In genomic region chr10:71638087-71638576, GRCh38 we compare ENCODE assay signal across 11 cellular contexts.
DNase-seq lines count a peak whose midpoint lies in the region; ATAC-seq, FAIRE-seq and TF ChIP-seq lines count a peak whose summit lies in the region.
"Had no signal": no experiment of that assay in that cellular context is flagged by ENCODE, and none has a peak within 500 bp of the region (broad histone marks: within the 10 kb centered on the region; RNA-seq: fewer than 3 reads in every experiment).

No MANE protein-coding gene starts in this region.

- RAD21 ChIA-PET in GM12878 (lab: Charles Lee; ENCODE audit: unreplicated experiment): interaction anchor here (1.0 kb wide), 1 partner anchor 57 kb away, joined by 3 read pairs; no protein-coding TSS in a partner anchor

- ATAC-seq in GM12878 (no peak; the same call in 2 of the 3 replicates), lung (ENCODE audit: insufficient read depth, low FRiP score) (peak; percentile 85), GM19324 (IDR thresholded peaks at IDR 0.05; ENCODE audit: low FRiP score, unreplicated experiment) (no peak)

- no peak for TF ChIP-seq POLR2A in GM12878 (IDR thresholded peaks at IDR 0.05; ENCODE audit: low read depth, low read length)
- TF ChIP-seq POLR2A in suprapubic skin (IDR thresholded peaks at IDR 0.05): no peak

- SMC1A ChIA-PET in GM12878 (lab: Charles Lee; ENCODE audit: uncharacterized antibody, unreplicated experiment): interaction anchor here (1.3 kb wide), 1 partner anchor 61 kb away, joined by 4 read pairs; no protein-coding TSS in a partner anchor

- intact Hi-C loops in GM12878 (cut with micrococcal nuclease; ENCODE audit: unreplicated experiment): no loop called here

- no peak overlapping the region for H3K4me2 ChIP-seq in GM12878 (ENCODE audit: control insufficient read depth, insufficient read depth)

- H3K4me1 ChIP-seq in GM12878 (ENCODE audit: control insufficient read depth, insufficient read depth, low read length) (peaks cover 3% of the 10 kb centered on the region), lung (ENCODE audit: control insufficient read depth in 2 of 2, insufficient read depth in 2 of 2, low read length in 2 of 2) (peaks cover 0 to 3% of the 10 kb centered on the region in 2 donors), suprapubic skin (no peaks in the 10 kb centered on the region)
- H3K4me1 ChIP-seq: uterus had no signal

- H3K36me3 ChIP-seq in GM12878 (ENCODE audit: control insufficient read depth in 2 of 2, insufficient read depth in 2 of 2, low read length in 1 of 2) (no peaks in the 10 kb centered on the region), lung (ENCODE audit: control insufficient read depth in 2 of 2, insufficient read depth in 2 of 2, low read length in 2 of 2) (no peaks in the 10 kb centered on the region), suprapubic skin (no peaks in the 10 kb centered on the region)
- H3K36me3 ChIP-seq: uterus had no signal

- in situ Hi-C loops in GM12878 (cut with MboI): no loop called here

- H3K9ac ChIP-seq in GM12878 (ENCODE audit: control insufficient read depth, insufficient read depth, low read length): no peak overlapping the region

- H3K79me2 ChIP-seq in GM12878 (ENCODE audit: control insufficient read depth, insufficient read depth, low read length): no peaks in the 10 kb centered on the region

- POLR2A ChIA-PET in GM12878 (lab: Charles Lee): no interaction called here

- peak; percentile 73 for FAIRE-seq in GM12878 (lab: Jason Lieb, UNC)

- BruUV-seq in GM12878 (replicated peaks; lab: Mats Ljungman, UMichigan): no TSS peak

- TF ChIP-seq EP300 in GM12878 (IDR thresholded peaks at IDR 0.05; ENCODE audit: borderline replicate concordance in 1 of 2, control insufficient read depth in 1 of 2, low read depth in 2 of 2, low read length in 2 of 2) (no peak), suprapubic skin (IDR thresholded peaks at IDR 0.05) (no peak)

- TF ChIP-seq RAD21 in GM12878 (IDR thresholded peaks at IDR 0.05; ENCODE audit: insufficient read depth, low read depth, low read length): no peak

- 0 out of 4 replicates have a peak, but pooled peaks cover 0 to 1% of the 10 kb centered on the region in 2 experiments for H3K27me3 ChIP-seq in GM12878 (replicated peaks in 1 of 2; ENCODE audit: control insufficient read depth in 2 of 2, insufficient read depth in 2 of 2, low read length in 1 of 2)
- H3K27me3 ChIP-seq in lung (ENCODE audit: control insufficient read depth, insufficient read depth): no peaks in the 10 kb centered on the region
- H3K27me3 ChIP-seq in suprapubic skin: no peaks in the 10 kb centered on the region
- H3K27me3 ChIP-seq: body of pancreas, uterus had no signal

- peak overlapping the region; percentile 34; the same call in 1 of the 2 replicates for H2AFZ ChIP-seq in GM12878 (ENCODE audit: control insufficient read depth, low read depth, low read length)

- DNase-seq in AML-193 (lab: John Stamatoyannopoulos, UW) (peak; percentile 83 to 84), Kasumi-1 (lab: John Stamatoyannopoulos, UW) (peak; percentile 19 to 35), GM12878 (ENCODE audit: low read depth, low spot score) (no peak), lung (ENCODE audit: low spot score) (peak; percentile 66), HK-2 (ENCODE audit: unreplicated experiment) (no peak), suprapubic skin (ENCODE audit: low spot score in 2 of 2) (no peak)
- no peak for DNase-seq in stimulated activated CD4-positive, alpha-beta T cell treated with anti-CD3 and anti-CD28 coated beads, Interleukin-12 subunit alpha, Interleukin-12 subunit beta, amount 100 ng/mL, for 4 hours
- DNase-seq: foreskin fibroblast had no signal

- CTCF ChIA-PET in GM12878 (lab: Yijun Ruan, JAX): interaction anchor here (4.7 kb wide), 1 partner anchor 58 kb away, joined by 35 read pairs; no protein-coding TSS in a partner anchor

- no peak overlapping the region for H3K4me3 ChIP-seq in GM12878
- H3K4me3 ChIP-seq in lung: no peak overlapping the region
- no peak overlapping the region for H3K4me3 ChIP-seq in suprapubic skin
- H3K4me3 ChIP-seq: body of pancreas, uterus had no signal

- TF ChIP-seq CTCF in GM12878 (IDR thresholded peaks at IDR 0.05 in 2 of 3, conservative IDR thresholded peaks at IDR 0.05 in 1 of 3; ENCODE audit: control insufficient read depth in 2 of 3, extremely low read depth in 1 of 3, insufficient read depth in 1 of 3, low read depth in 3 of 3, low read length in 3 of 3) (no peak), lung (IDR thresholded peaks at IDR 0.05; ENCODE audit: control extremely low read depth, extremely low read depth) (no peak), suprapubic skin (IDR thresholded peaks at IDR 0.05) (no peak)

- no peaks in the 10 kb centered on the region for H3K9me3 ChIP-seq in GM12878 (replicated peaks; ENCODE audit: control insufficient read depth, insufficient read depth, low read length)
- no peaks in the 10 kb centered on the region for H3K9me3 ChIP-seq in lung (ENCODE audit: control insufficient read depth in 2 of 2, insufficient read depth in 1 of 2, low read length in 1 of 2)
- no peaks in the 10 kb centered on the region for H3K9me3 ChIP-seq in suprapubic skin
- H3K9me3 ChIP-seq: body of pancreas, uterus had no signal

- no peaks in the 10 kb centered on the region for H4K20me1 ChIP-seq in GM12878 (ENCODE audit: control insufficient read depth, insufficient read depth)

- H3K27ac ChIP-seq in GM12878 (ENCODE audit: control insufficient read depth, insufficient read depth) (no peak overlapping the region), lung (ENCODE audit: low read depth in 1 of 2, low read length in 1 of 2) (peak overlapping the region in 1 of 2 donors; percentile 42), suprapubic skin (no peak overlapping the region)
- H3K27ac ChIP-seq: uterus had no signal

- 39% methylated on average over 8 of the region's 8 CpGs for WGBS in GM12878 (ENCODE audit: insufficient coverage, insufficient replicate concordance, low lambda C conversion rate, missing lambda C conversion rate)
- 46 to 51% methylated on average over 8 of the region's 8 CpGs for WGBS in lung, 2 donors
- WGBS in suprapubic skin: 72% methylated on average over 8 of the region's 8 CpGs

TF ChIP-seq in GM12878, 131 proteins besides CTCF, POLR2A, EP300 and RAD21:
- TF ChIP-seq MAX (IDR thresholded peaks at IDR 0.05; ENCODE audit: low read depth, low read length): no peak
- 0 out of 4 replicates have a peak, but pooled peaks of 1 of the 2 experiments have one; percentile 45 for TF ChIP-seq ETV6 (conservative IDR thresholded peaks at IDR 0.05 in 1 of 2, IDR thresholded peaks at IDR 0.05 in 1 of 2; ENCODE audit: borderline replicate concordance in 1 of 2, low read depth in 1 of 2)
- TF ChIP-seq SPI1 (IDR thresholded peaks at IDR 0.05; ENCODE audit: borderline replicate concordance, insufficient read depth, low read depth, low read length): peak; percentile 38; the same call in 1 of the 2 replicates

Comparison
In these comparisons a context has a peak if more than half of its experiments do, and no peak if none do; other contexts are left out.
1. DNase-seq: peak in AML-193 (2 of 2), Kasumi-1 (2 of 2) and lung (single experiment); none in GM12878 (single experiment), HK-2 (single experiment), suprapubic skin (0 of 2) and stimulated activated CD4-positive, alpha-beta T cell treated with anti-CD3 and anti-CD28 coated beads, Interleukin-12 subunit alpha, Interleukin-12 subunit beta, amount 100 ng/mL, for 4 hours (single experiment).